ENCODE assay signal across 21 cellular contexts in genomic region chrX:36241397-36241796, GRCh38.
DNase-seq lines count a peak whose midpoint lies in the region; ATAC-seq, FAIRE-seq and TF ChIP-seq lines count a peak whose summit lies in the region.
"Had no signal": no experiment of that assay in that cellular context is flagged by ENCODE, and none has a peak within 500 bp of the region (broad histone marks: within the 10 kb centered on the region; RNA-seq: fewer than 3 reads in every experiment).

No MANE protein-coding gene starts in this region.

- H2BK120ac ChIP-seq in H9 (ENCODE audit: low read depth, low read length, poor library complexity, severe bottlenecking) (no peak overlapping the region), H1 (replicated peaks; ENCODE audit: low read depth, low read length) (no peak overlapping the region)

- H2BK5ac ChIP-seq in H9 (ENCODE audit: insufficient read length, low read length), result no peak overlapping the region
- H2BK5ac ChIP-seq in H1 (ENCODE audit: low read depth, low read length), result no peak overlapping the region

- H3K9ac ChIP-seq in H9 (ENCODE audit: extremely low read depth, insufficient read length, low read length) (no peak overlapping the region), H1 (replicated peaks in 1 of 4; ENCODE audit: extremely low read depth in 1 of 4, low read depth in 3 of 4, low read length in 3 of 4) (no peak overlapping the region), kidney (ENCODE audit: low read length in 2 of 2) (no peak overlapping the region)
- H3K9ac ChIP-seq: KMS-11 had no signal

- WGBS in H9 (ENCODE audit: extremely low coverage, insufficient read length, low lambda C conversion rate), result no CpG with 5 or more reads among the region's 1 CpG
- 100% methylated on average over 1 of the region's 1 CpG; no CpG with 5 or more reads in 1 of the 2 experiments for WGBS in H1 (ENCODE audit: extremely low coverage in 1 of 2, insufficient coverage in 1 of 2, insufficient read length in 1 of 2, insufficient replicate concordance in 2 of 2, low coverage in 1 of 2, low lambda C conversion rate in 2 of 2, missing lambda C conversion rate in 1 of 2), 2 experiments

- H3K36me3 ChIP-seq in H1 (ENCODE audit: control insufficient read depth in 2 of 4, insufficient read depth in 4 of 4, low read length in 3 of 4) (no peaks in the 10 kb centered on the region), kidney (ENCODE audit: control insufficient read depth in 1 of 2, insufficient read depth in 2 of 2, low read length in 2 of 2) (no peaks in the 10 kb centered on the region)
- no peaks in the 10 kb centered on the region for H3K36me3 ChIP-seq in effector memory CD4-positive, alpha-beta T cell (ENCODE audit: control insufficient read depth, insufficient read depth, low read length)

- no peak overlapping the region for H2AFZ ChIP-seq in H9 (ENCODE audit: low read length)
- H2AFZ ChIP-seq in H1 (ENCODE audit: low read length), result no peak overlapping the region
- H2AFZ ChIP-seq: PC-9 had no signal

- no peaks in the 10 kb centered on the region for H3K23me2 ChIP-seq in H9 (ENCODE audit: insufficient read length, low read depth, low read length, poor library complexity, severe bottlenecking)
- H3K23me2 ChIP-seq in H1 (ENCODE audit: low read depth, low read length), result no peaks in the 10 kb centered on the region

- TF ChIP-seq CTCF in H9 (conservative IDR thresholded peaks at IDR 0.05), result 0 out of 3 replicates have a peak, but pooled peaks have one; percentile 14
- TF ChIP-seq CTCF in H1 (IDR thresholded peaks at IDR 0.05; ENCODE audit: control extremely low read depth in 1 of 3, insufficient read depth in 1 of 3, low read depth in 1 of 3, low read length in 3 of 3), result no peak
- TF ChIP-seq CTCF in kidney (IDR thresholded peaks at IDR 0.05; ENCODE audit: borderline replicate concordance, extremely low read depth, insufficient read depth), result no peak

- FAIRE-seq in H1 (lab: Jason Lieb, UNC) (no peak), kidney (lab: Jason Lieb, UNC) (no peak)
- FAIRE-seq: A549 had no signal

- H3K27me3 ChIP-seq in H9 (ENCODE audit: insufficient read depth, low read length) (no peaks in the 10 kb centered on the region), H1 (replicated peaks in 1 of 4; ENCODE audit: control insufficient read depth in 3 of 4, extremely low read depth in 1 of 4, insufficient read depth in 3 of 4, low read length in 3 of 4) (no peaks in the 10 kb centered on the region)
- no peaks in the 10 kb centered on the region for H3K27me3 ChIP-seq in effector memory CD4-positive, alpha-beta T cell (replicated peaks; ENCODE audit: control insufficient read depth, insufficient read depth, low read length, poor library complexity, severe bottlenecking)

- H4K20me1 ChIP-seq in H9 (ENCODE audit: control insufficient read depth, insufficient read depth, insufficient read length), result no peaks in the 10 kb centered on the region
- no peaks in the 10 kb centered on the region for H4K20me1 ChIP-seq in H1 (replicated peaks in 1 of 2; ENCODE audit: control insufficient read depth in 1 of 2, insufficient read depth in 2 of 2, low read length in 2 of 2)

- H3K4me1 ChIP-seq in H9 (ENCODE audit: insufficient read depth, low read length) (no peaks in the 10 kb centered on the region), H1 (replicated peaks in 1 of 4; ENCODE audit: control insufficient read depth in 3 of 4, insufficient read depth in 4 of 4, low read length in 3 of 4) (no peaks in the 10 kb centered on the region), kidney (ENCODE audit: control insufficient read depth in 1 of 2, insufficient read depth in 1 of 2, low read depth in 1 of 2, low read length in 2 of 2) (no peaks in the 10 kb centered on the region)
- no peaks in the 10 kb centered on the region for H3K4me1 ChIP-seq in effector memory CD4-positive, alpha-beta T cell (ENCODE audit: control insufficient read depth, insufficient read depth, low read length, poor library complexity, severe bottlenecking)
- H3K4me1 ChIP-seq: A549 had no signal

- H3K9me3 ChIP-seq in H9 (ENCODE audit: control insufficient read depth, low read depth, low read length) (no peaks in the 10 kb centered on the region), H1 (ENCODE audit: insufficient read depth in 2 of 2, low read depth in 1 of 2, low read length in 1 of 2) (no peaks in the 10 kb centered on the region), kidney (ENCODE audit: control insufficient read depth in 1 of 2, low read length in 2 of 2) (no peaks in the 10 kb centered on the region)
- H3K9me3 ChIP-seq in effector memory CD4-positive, alpha-beta T cell (ENCODE audit: control insufficient read depth, low read length), result no peaks in the 10 kb centered on the region
- H3K9me3 ChIP-seq: A549 had no signal

- no peak for ATAC-seq in GM21723 (IDR thresholded peaks at IDR 0.05; ENCODE audit: unreplicated experiment)
- ATAC-seq: A549, SK-N-SH treated with all-trans-retinoic acid at 6 μM for 48 hours had no signal

- H3K56ac ChIP-seq in H9 (ENCODE audit: insufficient read length, low read depth, low read length) (no peak overlapping the region), H1 (replicated peaks; ENCODE audit: insufficient read length, low read depth, low read length) (no peak overlapping the region)

- no peak overlapping the region for H2BK20ac ChIP-seq in H9 (ENCODE audit: low read depth, low read length, poor library complexity, severe bottlenecking)
- H2BK20ac ChIP-seq in H1 (ENCODE audit: low read length), result no peak overlapping the region

- POLR2A ChIA-PET in H1 (lab: Charles Lee; ENCODE audit: partially characterized antibody), result no interaction called here

- H3K4me1 Mint-ChIP-seq in H9, result no peaks in the 10 kb centered on the region

- CTCF ChIA-PET in H1 (lab: Charles Lee; ENCODE audit: partially characterized antibody), result interaction anchor here (0.9 kb wide), 1 partner anchor 256 kb away, joined by 3 read pairs; no protein-coding TSS in a partner anchor

- TF ChIP-seq EP300 in H1 (IDR thresholded peaks at IDR 0.05; ENCODE audit: borderline replicate concordance in 1 of 2, low read depth in 2 of 2, low read length in 2 of 2), result no peak

- H3K4ac ChIP-seq in H9 (ENCODE audit: low read depth, low read length) (no peak overlapping the region), H1 (replicated peaks; ENCODE audit: insufficient read length, low read depth, low read length) (no peak overlapping the region)

- no peak overlapping the region for H3K27ac ChIP-seq in H9 (ENCODE audit: insufficient read length, low read depth, low read length)
- no peak overlapping the region for H3K27ac ChIP-seq in H1 (ENCODE audit: low read depth, low read length)
- no peak overlapping the region for H3K27ac ChIP-seq in kidney (ENCODE audit: low read depth in 2 of 2, low read length in 2 of 2)
- H3K27ac ChIP-seq in effector memory CD4-positive, alpha-beta T cell (ENCODE audit: insufficient read depth, low read length, poor library complexity, severe bottlenecking), result no peak overlapping the region
- H3K27ac ChIP-seq: A549, KMS-11, PC-9, RWPE1 had no signal

- no peak overlapping the region for H2BK15ac ChIP-seq in H9 (ENCODE audit: low read depth, low read length)
- no peak overlapping the region for H2BK15ac ChIP-seq in H1 (ENCODE audit: low read length)

- no peaks in the 10 kb centered on the region for H3K27me3 Mint-ChIP-seq in H9 (ENCODE audit: low read depth)
- H3K27me3 Mint-ChIP-seq: CD4-positive, alpha-beta T cell had no signal

- H4K8ac ChIP-seq in H9 (replicated peaks; ENCODE audit: insufficient read length, low read depth, low read length), result no peak overlapping the region
- no peak overlapping the region for H4K8ac ChIP-seq in H1 (ENCODE audit: extremely low read depth, insufficient read depth, low read length)

- no peak overlapping the region for H4K5ac ChIP-seq in H9 (ENCODE audit: insufficient read length, low read depth, low read length)
- H4K5ac ChIP-seq in H1 (ENCODE audit: insufficient read length, low read depth, low read length), result no peak overlapping the region

- H3K9me3 Mint-ChIP-seq in H9, result peaks cover 63 to 68% of the 10 kb centered on the region in 2 experiments
- H3K9me3 Mint-ChIP-seq: CD4-positive, alpha-beta T cell had no signal

- H3K27ac Mint-ChIP-seq in H9, result no peak overlapping the region
- H3K27ac Mint-ChIP-seq: CD4-positive, alpha-beta T cell had no signal

- H3K4me2 ChIP-seq in H9 (ENCODE audit: insufficient read depth, insufficient read length, low read length), result no peak overlapping the region
- H3K4me2 ChIP-seq in H1 (ENCODE audit: insufficient read depth in 1 of 2, low read depth in 2 of 2, low read length in 2 of 2), result no peak overlapping the region
- H3K4me2 ChIP-seq: A549, KMS-11, PC-9 had no signal

- H3K36me3 Mint-ChIP-seq in H9 (ENCODE audit: insufficient read depth in 1 of 3, low read depth in 3 of 3), result no peaks in the 10 kb centered on the region; a peak in 2 of 7 replicates

- H3K14ac ChIP-seq in H9 (ENCODE audit: insufficient read depth, low read length) (no peak overlapping the region), H1 (ENCODE audit: insufficient read length) (no peak overlapping the region)

- H3K4me3 ChIP-seq in H1 (ENCODE audit: extremely low read depth in 1 of 4, insufficient read depth in 2 of 4, low read depth in 3 of 4, low read length in 4 of 4) (no peak overlapping the region), kidney (ENCODE audit: low read length in 2 of 2) (no peak overlapping the region)
- H3K4me3 ChIP-seq in effector memory CD4-positive, alpha-beta T cell (ENCODE audit: insufficient read depth, low read depth, low read length, poor library complexity, severe bottlenecking), result no peak overlapping the region
- H3K4me3 ChIP-seq: A549, PC-9 had no signal

- no peaks in the 10 kb centered on the region for H3K79me1 ChIP-seq in H9 (ENCODE audit: insufficient read depth, low read depth, low read length, poor library complexity, severe bottlenecking)
- H3K79me1 ChIP-seq in H1 (ENCODE audit: low read depth, low read length), result no peaks in the 10 kb centered on the region

- no peak overlapping the region for H3K4me3 Mint-ChIP-seq in H9
- H3K4me3 Mint-ChIP-seq: CD4-positive, alpha-beta T cell had no signal

- H3K79me2 ChIP-seq in H9 (ENCODE audit: insufficient read depth, low read length) (no peaks in the 10 kb centered on the region), H1 (ENCODE audit: control insufficient read depth in 1 of 2, insufficient read depth in 2 of 2, low read length in 2 of 2) (no peaks in the 10 kb centered on the region)

- H2AK5ac ChIP-seq in H9 (ENCODE audit: insufficient read length, low read length) (no peak overlapping the region), H1 (ENCODE audit: low read depth, low read length) (no peak overlapping the region)

- H2BK12ac ChIP-seq in H9 (ENCODE audit: insufficient read length, low read depth, low read length) (no peak overlapping the region), H1 (ENCODE audit: low read depth, low read length) (no peak overlapping the region)

- H3K18ac ChIP-seq in H9 (ENCODE audit: insufficient read length, low read depth, low read length) (no peak overlapping the region), H1 (ENCODE audit: extremely low read depth, low read length) (no peak overlapping the region; the same call in 1 of the 2 replicates)

- H3T11ph ChIP-seq in H9 (ENCODE audit: low read length), result no peak overlapping the region

- DNase-seq in DMS53 treated with DMSO at 0.1 percent for 48 hours (lab: John Stamatoyannopoulos, UW; ENCODE audit: unreplicated experiment), result peak; percentile 10
- peak; percentile 32 for DNase-seq in H9
- no peak for DNase-seq in H1 (ENCODE audit: low read depth in 1 of 2, low spot score in 2 of 2)
- peak; percentile 32 for DNase-seq in kidney
- no peak for DNase-seq in NOMO-1 treated with dmso at 0.1 percent for 144 hours (lab: John Stamatoyannopoulos, UW; ENCODE audit: unreplicated experiment)
- no peak for DNase-seq in effector memory CD4-positive, alpha-beta T cell
- no peak for DNase-seq in middle frontal gyrus (ENCODE audit: extremely low spot score, low spot score)
- DNase-seq: CD4-positive, alpha-beta T cell; DMS79; NCI-H1417 treated with DMSO at 0.1 percent for 48 hours; NCI-H2081; NCI-H510A; NCI-H774; SIG-M5; T-helper 1 cell had no signal

- peak; percentile 6 to 40; a peak in 1 of 4 replicates for TF ChIP-seq RAD21 in H1 (IDR thresholded peaks at IDR 0.05 in 1 of 2, conservative IDR thresholded peaks at IDR 0.05 in 1 of 2; ENCODE audit: low read depth in 2 of 2, low read length in 2 of 2)

- no peak for TF ChIP-seq POLR2A in H1 (IDR thresholded peaks at IDR 0.05; ENCODE audit: control extremely low read depth in 1 of 2, low read depth in 2 of 2, low read length in 2 of 2)

- no peak overlapping the region for H3K23ac ChIP-seq in H9 (ENCODE audit: insufficient read length, low read depth, low read length)
- no peak overlapping the region for H3K23ac ChIP-seq in H1 (ENCODE audit: insufficient read length)

- H4K91ac ChIP-seq in H9 (ENCODE audit: insufficient read length, low read depth, low read length), result no peak overlapping the region
- H4K91ac ChIP-seq in H1 (replicated peaks; ENCODE audit: insufficient read length, low read length), result no peak overlapping the region

- intact Hi-C loops in kidney (cut with DNase I), result no loop called here

Comparison
In these comparisons a context has a peak if more than half of its experiments do, and no peak if none do; other contexts are left out.
1. DNase-seq: peak in DMS53 treated with DMSO at 0.1 percent for 48 hours (single experiment), H9 (single experiment) and kidney (single experiment); none in H1 (0 of 2), NOMO-1 treated with dmso at 0.1 percent for 144 hours (single experiment), effector memory CD4-positive, alpha-beta T cell (0 of 3) and middle frontal gyrus (single experiment).